1 cellular context compared by ENCODE assay signal in genomic region chrX:49199906-49200771, GRCh38.
TF ChIP-seq lines count a peak whose summit lies in the region.

TSS of gene SYP (minus strand) at chrX:49200193. CDS start at chrX:49200186, 7 bp downstream.

TF ChIP-seq in IMR-90, 13 proteins besides CTCF, POLR2A, EP300 and RAD21 (continued from another document):
- TF ChIP-seq MAZ (IDR thresholded peaks at IDR 0.05; ENCODE audit: borderline replicate concordance, low read depth, low read length): peak; percentile 96
- TF ChIP-seq MAFK (IDR thresholded peaks at IDR 0.05; ENCODE audit: low read depth, low read length): no peak
- TF ChIP-seq ELK1 (IDR thresholded peaks at IDR 0.05; ENCODE audit: borderline replicate concordance, low read depth, low read length): no peak
- no peak for TF ChIP-seq BHLHE40 (IDR thresholded peaks at IDR 0.05; ENCODE audit: low read depth, low read length)
- TF ChIP-seq CEBPB (IDR thresholded peaks at IDR 0.05; ENCODE audit: low read depth, low read length): no peak
- TF ChIP-seq RFX5 (IDR thresholded peaks at IDR 0.05; ENCODE audit: low read depth, low read length): no peak
- no peak for TF ChIP-seq SMC3 (IDR thresholded peaks at IDR 0.05; ENCODE audit: low read depth, low read length)
- no peak for TF ChIP-seq RCOR1 (IDR thresholded peaks at IDR 0.05; ENCODE audit: insufficient replicate concordance, low read length)
